ENCODE assay signal across 8 cellular contexts in genomic region chr3:139353920-139354556, GRCh38. TPM values are rescaled to one million over a fixed set of nuclear protein-coding genes. Genes with fewer than 3 reads are reported as not detected.
DNase-seq lines count a peak whose midpoint lies in the region; ATAC-seq lines count a peak whose summit lies in the region.

No MANE protein-coding gene starts in this region.

- H3K9me3 Mint-ChIP-seq in activated T-cell treated with anti-CD3 and anti-CD28 coated beads, Interleukin-2, amount 50 U/mL, for 4 hours, result no peaks in the 10 kb centered on the region

- no peak overlapping the region for H3K4me3 Mint-ChIP-seq in activated T-cell treated with anti-CD3 and anti-CD28 coated beads, Interleukin-2, amount 50 U/mL, for 4 hours

- H3K36me3 Mint-ChIP-seq in activated T-cell treated with anti-CD3 and anti-CD28 coated beads, Interleukin-2, amount 50 U/mL, for 4 hours (ENCODE audit: insufficient read depth), result peaks cover 52% of the 10 kb centered on the region

- DNase-seq in SIG-M5 treated with dmso at 0.1 percent for 504 hours (lab: John Stamatoyannopoulos, UW; ENCODE audit: unreplicated experiment) (peak; percentile 72), SIG-M5 (lab: John Stamatoyannopoulos, UW) (no peak), NCI-H1105 treated with DMSO at 0.1 percent for 48 hours (lab: John Stamatoyannopoulos, UW) (peak; percentile 56), amniotic epithelial cell (ENCODE audit: low read depth) (peak; percentile 77), iPS-NIHi7 (ENCODE audit: extremely low spot score) (peak; percentile 60)
- no peak for DNase-seq in stimulated activated CD4-positive, alpha-beta T cell treated with anti-CD3 and anti-CD28 coated beads, Interleukin-4, amount 100 ng/mL, for 4 hours
- no peak for DNase-seq in activated T-cell treated with anti-CD3 and anti-CD28 coated beads, Interleukin-2, amount 50 U/mL, for 4 hours

- ATAC-seq in activated T-cell treated with anti-CD3 and anti-CD28 coated beads, Interleukin-2, amount 50 U/mL, for 4 hours, result no peak
- ATAC-seq in HG03457 (IDR thresholded peaks at IDR 0.05; ENCODE audit: unreplicated experiment), result no peak

- no peaks in the 10 kb centered on the region for H3K27me3 Mint-ChIP-seq in activated T-cell treated with anti-CD3 and anti-CD28 coated beads, Interleukin-2, amount 50 U/mL, for 4 hours (ENCODE audit: low read depth)

- H3K4me1 Mint-ChIP-seq in activated T-cell treated with anti-CD3 and anti-CD28 coated beads, Interleukin-2, amount 50 U/mL, for 4 hours (ENCODE audit: low read depth), result peaks cover 18% of the 10 kb centered on the region

RNA-seq across cellular contexts. Expression of gene MRPS22, which starts 10.2 kb away (rescaled TPM):
- total RNA-seq in activated T-cell treated with anti-CD3 and anti-CD28 coated beads, Interleukin-2, amount 50 U/mL, for 4 hours, result 10 to 100 TPM; 59.4 to 77.6 (median 72.2) TPM

RNA-seq across cellular contexts. Expression of gene COPB2, which starts 35.4 kb away (rescaled TPM):
- total RNA-seq in activated T-cell treated with anti-CD3 and anti-CD28 coated beads, Interleukin-2, amount 50 U/mL, for 4 hours, result 10 to 100 TPM; 83.3 to 89.1 (median 87.2) TPM

Comparison
In these comparisons a context has a peak if more than half of its experiments do, and no peak if none do; other contexts are left out.
1. DNase-seq: peak in SIG-M5 treated with dmso at 0.1 percent for 504 hours (single experiment), NCI-H1105 treated with DMSO at 0.1 percent for 48 hours (single experiment), amniotic epithelial cell (single experiment) and iPS-NIHi7 (single experiment); none in SIG-M5 (single experiment), stimulated activated CD4-positive, alpha-beta T cell treated with anti-CD3 and anti-CD28 coated beads, Interleukin-4, amount 100 ng/mL, for 4 hours (0 of 2) and activated T-cell treated with anti-CD3 and anti-CD28 coated beads, Interleukin-2, amount 50 U/mL, for 4 hours (single experiment).